In the genomic region with DNA sequence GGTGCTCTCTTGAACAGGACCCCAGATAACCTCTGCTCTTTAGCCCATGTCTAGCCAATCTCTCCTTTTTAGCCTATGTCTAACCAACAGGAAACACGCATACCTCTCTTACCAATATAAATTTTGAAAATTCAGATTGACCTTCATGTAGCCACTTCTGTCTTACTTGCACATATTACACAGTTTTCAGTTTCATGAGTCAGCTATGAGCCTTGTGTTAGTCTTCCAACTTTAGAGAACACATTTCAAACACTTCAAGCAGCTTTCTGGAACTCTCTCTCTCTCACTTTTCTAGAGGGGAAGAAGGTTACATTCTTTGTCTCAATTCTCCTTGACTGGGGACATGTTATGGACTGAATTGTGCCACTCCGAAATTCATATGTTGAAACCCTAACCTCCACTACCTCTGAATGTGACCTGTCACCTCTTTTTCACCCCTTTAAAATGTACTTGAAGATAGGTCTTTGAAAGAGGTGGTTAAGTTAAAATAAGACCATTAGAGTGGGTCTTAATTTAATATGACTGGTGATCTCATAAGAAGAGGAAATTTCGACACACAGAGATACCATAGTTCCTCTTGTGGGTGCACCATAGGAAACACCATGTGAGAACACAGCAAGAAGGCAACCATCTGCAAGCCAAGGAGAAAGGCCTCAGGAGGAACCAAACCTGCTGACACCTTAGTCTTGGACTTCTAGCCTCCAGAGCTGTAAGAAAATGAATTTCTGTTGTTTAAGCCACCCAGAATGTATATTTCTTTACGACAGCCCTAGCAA, we compare ENCODE assay signal across 1 cellular context.
TF ChIP-seq lines count a peak whose summit lies in the region.

No MANE protein-coding gene starts in this region.

TF ChIP-seq in WTC11, 78 proteins besides CTCF, POLR2A, EP300 and RAD21 (continued from another document):
- TF ChIP-seq, protein P1, sequence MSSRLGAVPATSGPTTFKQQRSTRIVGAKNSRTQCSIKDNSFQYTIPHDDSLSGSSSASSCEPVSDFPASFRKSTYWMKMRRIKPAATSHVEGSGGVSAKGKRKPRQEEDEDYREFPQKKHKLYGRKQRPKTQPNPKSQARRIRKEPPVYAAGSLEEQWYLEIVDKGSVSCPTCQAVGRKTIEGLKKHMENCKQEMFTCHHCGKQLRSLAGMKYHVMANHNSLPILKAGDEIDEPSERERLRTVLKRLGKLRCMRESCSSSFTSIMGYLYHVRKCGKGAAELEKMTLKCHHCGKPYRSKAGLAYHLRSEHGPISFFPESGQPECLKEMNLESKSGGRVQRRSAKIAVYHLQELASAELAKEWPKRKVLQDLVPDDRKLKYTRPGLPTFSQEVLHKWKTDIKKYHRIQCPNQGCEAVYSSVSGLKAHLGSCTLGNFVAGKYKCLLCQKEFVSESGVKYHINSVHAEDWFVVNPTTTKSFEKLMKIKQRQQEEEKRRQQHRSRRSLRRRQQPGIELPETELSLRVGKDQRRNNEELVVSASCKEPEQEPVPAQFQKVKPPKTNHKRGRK (CRISPR knock-in tag; IDR thresholded peaks at IDR 0.05; ENCODE audit: borderline replicate concordance), result no peak
- TF ChIP-seq CBFB (CRISPR knock-in tag; IDR thresholded peaks at IDR 0.05; ENCODE audit: low read depth) (no peak), TEAD1 (CRISPR knock-in tag; IDR thresholded peaks at IDR 0.05) (no peak)
